20 cellular contexts compared by ENCODE assay signal in the genomic region with DNA sequence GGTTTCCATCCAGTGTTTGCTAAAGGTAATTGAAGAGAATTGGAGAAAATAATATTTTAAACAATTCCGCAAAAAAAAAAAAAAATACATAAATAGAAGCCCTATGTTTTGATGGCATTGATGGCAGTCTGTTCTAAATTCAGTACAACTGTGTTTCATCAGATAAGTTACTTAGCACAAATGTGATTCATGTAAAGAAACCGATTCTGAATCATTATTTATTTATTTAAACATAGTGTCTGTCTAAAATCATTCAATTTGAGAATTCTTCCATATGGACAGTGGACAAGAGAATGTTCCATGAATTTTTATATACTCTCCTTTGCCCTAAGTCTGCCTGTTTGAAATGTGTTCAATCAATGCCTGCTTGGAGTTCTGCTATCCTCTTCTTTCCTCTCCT.
DNase-seq lines count a peak whose midpoint lies in the region; ATAC-seq, FAIRE-seq and TF ChIP-seq lines count a peak whose summit lies in the region.
"Had no signal": no experiment of that assay in that cellular context is flagged by ENCODE, and none has a peak within 500 bp of the region (broad histone marks: within the 10 kb centered on the region; RNA-seq: fewer than 3 reads in every experiment).

No MANE protein-coding gene starts in this region.

- H3K27ac Mint-ChIP-seq in activated T-helper 17 cell treated with anti-CD3 and anti-CD28 coated beads, Interleukin-2, amount 50 U/mL, for 72 hours: no peak overlapping the region

- H3K9me3 Mint-ChIP-seq in activated T-helper 17 cell treated with anti-CD3 and anti-CD28 coated beads, Interleukin-2, amount 50 U/mL, for 72 hours: no peaks in the 10 kb centered on the region

- H3K27ac ChIP-seq in left ventricle myocardium inferior (replicated peaks): peak overlapping the region; percentile 20
- H3K27ac ChIP-seq in kidney (ENCODE audit: low read depth in 2 of 2, low read length in 2 of 2): no peak overlapping the region
- H3K27ac ChIP-seq: 22Rv1, Peyer's patch had no signal

- no peaks in the 10 kb centered on the region for H3K9me3 ChIP-seq in left ventricle myocardium inferior (replicated peaks)
- no peaks in the 10 kb centered on the region for H3K9me3 ChIP-seq in kidney (ENCODE audit: control insufficient read depth in 1 of 2, low read length in 2 of 2)
- H3K9me3 ChIP-seq: Peyer's patch had no signal

- H3K4me1 Mint-ChIP-seq in activated T-helper 17 cell treated with anti-CD3 and anti-CD28 coated beads, Interleukin-2, amount 50 U/mL, for 72 hours: peaks cover 6% of the 10 kb centered on the region

- no peak overlapping the region for H3K9ac ChIP-seq in kidney (ENCODE audit: low read length in 2 of 2)

- peak; percentile 19 for FAIRE-seq in kidney (lab: Jason Lieb, UNC)
- FAIRE-seq: GM12891, GM19239, HTR-8/SVneo had no signal

- peaks cover 1% of the 10 kb centered on the region for H3K27me3 Mint-ChIP-seq in activated T-helper 17 cell treated with anti-CD3 and anti-CD28 coated beads, Interleukin-2, amount 50 U/mL, for 72 hours

- ATAC-seq in left ventricle myocardium superior: no peak
- ATAC-seq in activated T-helper 17 cell treated with anti-CD3 and anti-CD28 coated beads, Interleukin-2, amount 50 U/mL, for 72 hours (replicated peaks): no peak
- ATAC-seq: HCT116 had no signal

- no peaks in the 10 kb centered on the region for H3K27me3 ChIP-seq in left ventricle myocardium inferior (ENCODE audit: low read depth)
- H3K27me3 ChIP-seq: Peyer's patch had no signal

- TF ChIP-seq CTCF in left ventricle myocardium inferior (IDR thresholded peaks at IDR 0.05; ENCODE audit: borderline replicate concordance): no peak
- no peak for TF ChIP-seq CTCF in choroid plexus epithelial cell (conservative IDR thresholded peaks at IDR 0.05; ENCODE audit: low read depth, low read length)
- no peak for TF ChIP-seq CTCF in kidney (IDR thresholded peaks at IDR 0.05; ENCODE audit: borderline replicate concordance, extremely low read depth, insufficient read depth)

- H3K4me3 Mint-ChIP-seq in activated T-helper 17 cell treated with anti-CD3 and anti-CD28 coated beads, Interleukin-2, amount 50 U/mL, for 72 hours: no peak overlapping the region

- H3K4me3 ChIP-seq in left ventricle myocardium inferior (no peak overlapping the region), choroid plexus epithelial cell (ENCODE audit: low read depth, low read length) (no peak overlapping the region), kidney (ENCODE audit: low read length in 2 of 2) (no peak overlapping the region)
- H3K4me3 ChIP-seq: Peyer's patch had no signal

- DNase-seq in left ventricle myocardium inferior: no peak
- DNase-seq in left ventricle myocardium superior: no peak
- peak; percentile 37 for DNase-seq in choroid plexus epithelial cell (ENCODE audit: low read depth)
- no peak for DNase-seq in kidney
- DNase-seq in inferior parietal cortex (ENCODE audit: extremely low spot score): no peak
- DNase-seq in stimulated activated naive CD4-positive, alpha-beta T cell treated with Interleukin-2 at 50 U/mL for 16 hours (lab: John Stamatoyannopoulos, UW): no peak
- DNase-seq in effector CD4-positive, alpha-beta T cell: no peak
- DNase-seq: C1 segment of cervical spinal cord, MV-4-11, NCI-H1436, NCI-H2029 treated with DMSO at 0.1 percent for 48 hours, NCI-H510A, Peyer's patch, SHP77 treated with DMSO at 0.1 percent for 48 hours had no signal

- peaks cover 87% of the 10 kb centered on the region for H3K4me1 ChIP-seq in left ventricle myocardium inferior
- no peaks in the 10 kb centered on the region for H3K4me1 ChIP-seq in kidney (ENCODE audit: control insufficient read depth in 1 of 2, insufficient read depth in 1 of 2, low read depth in 1 of 2, low read length in 2 of 2)

- no peaks in the 10 kb centered on the region for H3K36me3 Mint-ChIP-seq in activated T-helper 17 cell treated with anti-CD3 and anti-CD28 coated beads, Interleukin-2, amount 50 U/mL, for 72 hours (ENCODE audit: low read depth)

- no peaks in the 10 kb centered on the region for H3K36me3 ChIP-seq in left ventricle myocardium inferior
- H3K36me3 ChIP-seq in kidney (ENCODE audit: control insufficient read depth in 1 of 2, insufficient read depth in 2 of 2, low read length in 2 of 2): no peaks in the 10 kb centered on the region
- H3K36me3 ChIP-seq: Peyer's patch had no signal

- intact Hi-C loops in left ventricle myocardium inferior (cut with micrococcal nuclease) (no loop called here), left ventricle myocardium superior (cut with micrococcal nuclease) (no loop called here), kidney (cut with DNase I) (no loop called here)
